ENCODE assay signal across 15 cellular contexts in genomic region chr14:73424453-73424852, GRCh38. TPM values are rescaled to one million over a fixed set of nuclear protein-coding genes. Genes with fewer than 3 reads are reported as not detected.
A peak's percentile ranks its signal among the peaks of the same experiment; 100 is the strongest.
DNase-seq lines count a peak whose midpoint lies in the region; ATAC-seq, FAIRE-seq and TF ChIP-seq lines count a peak whose summit lies in the region.
"Had no signal": no experiment of that assay in that cellular context is flagged by ENCODE, and none has a peak within 500 bp of the region (broad histone marks: within the 10 kb centered on the region; RNA-seq: fewer than 3 reads in every experiment).

No MANE protein-coding gene starts in this region.

- H3K9me3 ChIP-seq in OCI-LY7 (ENCODE audit: low read length) (no peaks in the 10 kb centered on the region), endothelial cell of umbilical vein (replicated peaks; ENCODE audit: control insufficient read depth, insufficient read depth, low read length) (no peaks in the 10 kb centered on the region), osteoblast (ENCODE audit: low read depth, low read length) (no peaks in the 10 kb centered on the region), H9 (ENCODE audit: control insufficient read depth, low read depth, low read length) (no peaks in the 10 kb centered on the region)

- H3K18ac ChIP-seq in H9 (ENCODE audit: insufficient read length, low read depth, low read length) = no peak overlapping the region

- no peak for TF ChIP-seq POLR2A in endothelial cell of umbilical vein (IDR thresholded peaks at IDR 0.05; ENCODE audit: low read depth, low read length)

- no peak overlapping the region for H3K4ac ChIP-seq in H9 (ENCODE audit: low read depth, low read length)

- H3K27ac ChIP-seq in OCI-LY7 (ENCODE audit: low read depth, low read length, poor library complexity, severe bottlenecking) (peak overlapping the region; percentile 31), endothelial cell of umbilical vein (ENCODE audit: insufficient read depth, low read depth, low read length) (peak overlapping the region; percentile 92), osteoblast (ENCODE audit: low read depth, low read length) (peak overlapping the region; percentile 32), H9 (ENCODE audit: insufficient read length, low read depth, low read length) (no peak overlapping the region)
- H3K27ac ChIP-seq: VCaP had no signal

- H2AK5ac ChIP-seq in H9 (ENCODE audit: insufficient read length, low read length) = no peak overlapping the region

- DNase-seq in GM12865 (ENCODE audit: low read depth) = peak; percentile 17
- DNase-seq in OCI-LY7 (ENCODE audit: low spot score) = peak; percentile 48
- peak; percentile 88 for DNase-seq in endothelial cell of umbilical vein (ENCODE audit: low read depth, low spot score)
- no peak for DNase-seq in osteoblast (ENCODE audit: insufficient read length, low spot score, missing footprints)
- DNase-seq in H9 = no peak
- no peak for DNase-seq in stimulated activated CD4-positive, alpha-beta T cell treated with anti-CD3 and anti-CD28 coated beads, Interleukin-4, amount 100 ng/mL, for 4 hours
- DNase-seq in MCF 10A (ENCODE audit: unreplicated experiment) = no peak
- DNase-seq: activated T-cell treated with anti-CD3 and anti-CD28 coated beads, Interleukin-2, amount 50 U/mL, for 4 hours; COR-L47; NCI-H146; stimulated activated CD4-positive, alpha-beta T cell treated with anti-CD3 and anti-CD28 coated beads, Interleukin-4, amount 100 ng/mL, for 1 hour had no signal

- H3K9me3 Mint-ChIP-seq in H9 (no peaks in the 10 kb centered on the region), MCF 10A (ENCODE audit: unreplicated experiment) (no peaks in the 10 kb centered on the region)
- H3K9me3 Mint-ChIP-seq: activated T-cell treated with anti-CD3 and anti-CD28 coated beads, Interleukin-2, amount 50 U/mL, for 4 hours had no signal

- H3K4me2 ChIP-seq in OCI-LY7 (ENCODE audit: low read length) = peak overlapping the region; percentile 76
- H3K4me2 ChIP-seq in endothelial cell of umbilical vein (ENCODE audit: insufficient read depth, low read length) = peak overlapping the region; percentile 86
- peak overlapping the region; percentile 5 for H3K4me2 ChIP-seq in osteoblast (ENCODE audit: insufficient read depth, low read length)
- H3K4me2 ChIP-seq in H9 (ENCODE audit: insufficient read depth, insufficient read length, low read length) = no peak overlapping the region

- H4K8ac ChIP-seq in H9 (replicated peaks; ENCODE audit: insufficient read length, low read depth, low read length) = no peak overlapping the region

- POLR2A ChIA-PET in OCI-LY7 (lab: Charles Lee) (interaction anchor here (1.0 to 1.2 kb wide), 2 partner anchors 34 to 121 kb away, joined by 3 read pairs; partner anchors contain the start of gene NUMB), endothelial cell of umbilical vein (lab: Charles Lee) (no interaction called here), MCF 10A (lab: Yijun Ruan, JAX) (no interaction called here)

- no peak overlapping the region for H2BK5ac ChIP-seq in H9 (ENCODE audit: insufficient read length, low read length)

- no peak overlapping the region for H3K4me3 Mint-ChIP-seq in H9
- H3K4me3 Mint-ChIP-seq in MCF 10A (ENCODE audit: unreplicated experiment) = no peak overlapping the region
- H3K4me3 Mint-ChIP-seq: activated T-cell treated with anti-CD3 and anti-CD28 coated beads, Interleukin-2, amount 50 U/mL, for 4 hours; brain had no signal

- H3K9me2 ChIP-seq in OCI-LY7 (ENCODE audit: insufficient read depth, low read length) = no peaks in the 10 kb centered on the region

- H3K4me1 ChIP-seq in OCI-LY7 (ENCODE audit: insufficient read depth, low read length, poor library complexity, severe bottlenecking) (peaks cover 35% of the 10 kb centered on the region), endothelial cell of umbilical vein (ENCODE audit: control insufficient read depth, extremely low read depth, insufficient read depth, low read length) (peaks cover 50% of the 10 kb centered on the region), osteoblast (ENCODE audit: insufficient read depth, low read length) (peaks cover 30% of the 10 kb centered on the region), H9 (ENCODE audit: insufficient read depth, low read length) (no peaks in the 10 kb centered on the region)

- H3K4me3 ChIP-seq in GM12865 (ENCODE audit: low read depth, low read length) = peak overlapping the region; percentile 9; the same call in 1 of the 2 replicates
- peak overlapping the region; percentile 53 for H3K4me3 ChIP-seq in OCI-LY7 (ENCODE audit: low read depth, low read length, poor library complexity, severe bottlenecking)
- peak overlapping the region in 1 of 3 experiments; percentile 34 for H3K4me3 ChIP-seq in endothelial cell of umbilical vein (replicated peaks in 1 of 3; ENCODE audit: insufficient read depth in 1 of 3, low read depth in 1 of 3, low read length in 3 of 3)
- no peak overlapping the region for H3K4me3 ChIP-seq in osteoblast (ENCODE audit: insufficient read depth, low read length)

- no peak overlapping the region for H2BK20ac ChIP-seq in H9 (ENCODE audit: low read depth, low read length, poor library complexity, severe bottlenecking)

- no peak overlapping the region for H3K56ac ChIP-seq in H9 (ENCODE audit: insufficient read length, low read depth, low read length)

- peak overlapping the region; percentile 70 for H3K9ac ChIP-seq in endothelial cell of umbilical vein (replicated peaks; ENCODE audit: extremely low read depth, insufficient read depth, low read length)
- no peak overlapping the region for H3K9ac ChIP-seq in H9 (ENCODE audit: extremely low read depth, insufficient read length, low read length)

- H3K23ac ChIP-seq in H9 (ENCODE audit: insufficient read length, low read depth, low read length) = no peak overlapping the region

- peaks cover 7% of the 10 kb centered on the region; the same call in 1 of the 2 replicates for H3K36me3 ChIP-seq in OCI-LY7 (ENCODE audit: insufficient read depth, low read length)
- peaks cover 1 to 4% of the 10 kb centered on the region in 2 experiments for H3K36me3 ChIP-seq in endothelial cell of umbilical vein (ENCODE audit: control insufficient read depth in 2 of 2, extremely low read depth in 1 of 2, insufficient read depth in 2 of 2, low read length in 2 of 2)
- peaks cover 18% of the 10 kb centered on the region for H3K36me3 ChIP-seq in osteoblast (ENCODE audit: insufficient read depth, low read length)

- peak overlapping the region; percentile 82 for H2AFZ ChIP-seq in OCI-LY7 (ENCODE audit: low read length)
- H2AFZ ChIP-seq in endothelial cell of umbilical vein (ENCODE audit: low read depth, low read length) = no peak overlapping the region
- H2AFZ ChIP-seq in osteoblast (ENCODE audit: low read length) = no peak overlapping the region
- no peak overlapping the region for H2AFZ ChIP-seq in H9 (ENCODE audit: low read length)

- BruUV-seq in OCI-LY7 (replicated peaks; lab: Mats Ljungman, UMichigan) (no TSS peak), endothelial cell of umbilical vein (replicated peaks; lab: Mats Ljungman, UMichigan) (no TSS peak), MCF 10A (replicated peaks; lab: Mats Ljungman, UMichigan) (no TSS peak)

- H3K79me2 ChIP-seq in OCI-LY7 (ENCODE audit: insufficient read depth, low read depth, low read length) (peaks cover 22% of the 10 kb centered on the region; the same call in 1 of the 2 replicates), endothelial cell of umbilical vein (ENCODE audit: control insufficient read depth, insufficient read depth, low read length) (peaks cover 95% of the 10 kb centered on the region), osteoblast (ENCODE audit: insufficient read depth, low read length) (peaks cover 100% of the 10 kb centered on the region), H9 (ENCODE audit: insufficient read depth, low read length) (no peaks in the 10 kb centered on the region; the same call in 1 of the 2 replicates)

- no peaks in the 10 kb centered on the region for H4K20me1 ChIP-seq in OCI-LY7 (ENCODE audit: insufficient read depth, low read length)
- H4K20me1 ChIP-seq in endothelial cell of umbilical vein (replicated peaks; ENCODE audit: control insufficient read depth, extremely low read depth, insufficient read depth, low read length) = no peaks in the 10 kb centered on the region
- peaks cover 53% of the 10 kb centered on the region for H4K20me1 ChIP-seq in osteoblast (ENCODE audit: insufficient read depth, low read length)
- H4K20me1 ChIP-seq in H9 (ENCODE audit: control insufficient read depth, insufficient read depth, insufficient read length) = no peaks in the 10 kb centered on the region

- H3K27me3 ChIP-seq in endothelial cell of umbilical vein (ENCODE audit: control insufficient read depth in 2 of 2, insufficient read depth in 2 of 2, low read length in 2 of 2) = no peaks in the 10 kb centered on the region
- H3K27me3 ChIP-seq in osteoblast (ENCODE audit: insufficient read depth, low read length) = no peaks in the 10 kb centered on the region
- H3K27me3 ChIP-seq in H9 (ENCODE audit: insufficient read depth, low read length) = no peaks in the 10 kb centered on the region

- H3K23me2 ChIP-seq in H9 (ENCODE audit: insufficient read length, low read depth, low read length, poor library complexity, severe bottlenecking) = no peaks in the 10 kb centered on the region

- intact Hi-C loops in OCI-LY7 (cut with micrococcal nuclease; ENCODE audit: unreplicated experiment) = no loop called here
- intact Hi-C loops in endothelial cell of umbilical vein (cut with micrococcal nuclease) = loop anchor here (1.0 kb wide), 1 partner anchor 34 kb away; the partner anchor contains the start of gene NUMB
- intact Hi-C loops in MCF 10A (cut with micrococcal nuclease) = no loop called here

- TF ChIP-seq CTCF in GM12865 (IDR thresholded peaks at IDR 0.05; ENCODE audit: insufficient read depth, low read depth, low read length, missing control alignments) (no peak), OCI-LY7 (conservative IDR thresholded peaks at IDR 0.05; ENCODE audit: low read length) (no peak), endothelial cell of umbilical vein (IDR thresholded peaks at IDR 0.05; ENCODE audit: extremely low read depth in 1 of 2, insufficient read depth in 1 of 2, low read depth in 1 of 2, low read length in 2 of 2) (no peak), osteoblast (IDR thresholded peaks at IDR 0.05; ENCODE audit: extremely low read depth, low read depth, low read length) (no peak), H9 (conservative IDR thresholded peaks at IDR 0.05) (no peak), MCF 10A (IDR thresholded peaks at IDR 0.05; ENCODE audit: unreplicated experiment) (no peak)

- dilution Hi-C loops in endothelial cell of umbilical vein (cut with MboI; ENCODE audit: extremely low pct_ligation_motif_present, low sequenced_read_pairs) = no loop called here

- no peak overlapping the region for H4K91ac ChIP-seq in H9 (ENCODE audit: insufficient read length, low read depth, low read length)

- H3K14ac ChIP-seq in H9 (ENCODE audit: insufficient read depth, low read length) = no peak overlapping the region

- no peak overlapping the region for H2BK15ac ChIP-seq in H9 (ENCODE audit: low read depth, low read length)

- H3K9me1 ChIP-seq in endothelial cell of umbilical vein (replicated peaks; ENCODE audit: control insufficient read depth, extremely low read depth, insufficient read depth, low read length) = no peaks in the 10 kb centered on the region

- ATAC-seq in HG03095 (IDR thresholded peaks at IDR 0.05; ENCODE audit: unreplicated experiment) = no peak
- ATAC-seq: activated T-cell treated with anti-CD3 and anti-CD28 coated beads, Interleukin-2, amount 50 U/mL, for 4 hours had no signal

- H3K4me1 Mint-ChIP-seq in H9 = peaks cover 8% of the 10 kb centered on the region in 2 experiments
- H3K4me1 Mint-ChIP-seq in MCF 10A (ENCODE audit: insufficient read depth, unreplicated experiment) = peaks cover 11% of the 10 kb centered on the region

- H4K5ac ChIP-seq in H9 (ENCODE audit: insufficient read length, low read depth, low read length) = no peak overlapping the region

- no peaks in the 10 kb centered on the region for H3K27me3 Mint-ChIP-seq in H9 (ENCODE audit: low read depth)
- no peaks in the 10 kb centered on the region for H3K27me3 Mint-ChIP-seq in MCF 10A (ENCODE audit: insufficient read depth, unreplicated experiment)
- H3K27me3 Mint-ChIP-seq: brain, progenitor cell of endocrine pancreas had no signal

- peaks cover 6 to 16% (median 11%) of the 10 kb centered on the region in 3 experiments; a peak in 6 of 7 replicates for H3K36me3 Mint-ChIP-seq in H9 (ENCODE audit: insufficient read depth in 1 of 3, low read depth in 3 of 3)
- peaks cover 30% of the 10 kb centered on the region for H3K36me3 Mint-ChIP-seq in MCF 10A (ENCODE audit: insufficient read depth, unreplicated experiment)

- FAIRE-seq in endothelial cell of umbilical vein (lab: Jason Lieb, UNC) = peak; percentile 8

- H2BK120ac ChIP-seq in H9 (ENCODE audit: low read depth, low read length, poor library complexity, severe bottlenecking) = no peak overlapping the region

- H3K27ac Mint-ChIP-seq in H9 (no peak overlapping the region), MCF 10A (ENCODE audit: low read depth, unreplicated experiment) (no peak overlapping the region)

- H2BK12ac ChIP-seq in H9 (ENCODE audit: insufficient read length, low read depth, low read length) = no peak overlapping the region

- H3K79me1 ChIP-seq in H9 (ENCODE audit: insufficient read depth, low read depth, low read length, poor library complexity, severe bottlenecking) = peaks cover 7% of the 10 kb centered on the region

- CTCF ChIA-PET in OCI-LY7 (lab: Charles Lee; ENCODE audit: unreplicated experiment) = no interaction called here
- CTCF ChIA-PET in endothelial cell of umbilical vein (lab: Charles Lee) = interaction anchor here (0.6 to 1.4 kb wide), 4 partner anchors 39 to 129 kb away, joined by 3 to 5 read pairs (median 4); no protein-coding TSS in a partner anchor
- CTCF ChIA-PET in MCF 10A (lab: Yijun Ruan, JAX) = no interaction called here

- no CpG with 5 or more reads among the region's 3 CpGs for WGBS in H9 (ENCODE audit: extremely low coverage, insufficient read length, low lambda C conversion rate)

- no peak overlapping the region for H3T11ph ChIP-seq in H9 (ENCODE audit: low read length)

RNA-seq across cellular contexts. Expression of gene NUMB, which starts 33.9 kb away (rescaled TPM):
- 17.1 and 18.6 TPM in 2 replicates for total RNA-seq in OCI-LY7 (2014; rRNA removed; shearing (Covaris generic))
- total RNA-seq in OCI-LY7 (2022) (81.1 and 87.8 TPM in 2 replicates), endothelial cell of umbilical vein (116 and 128 TPM in 2 replicates), osteoblast (52.5 and 55.7 TPM in 2 replicates), H9 (2021) (46.5 and 51.9 TPM in 2 replicates), MCF 10A (2022) (81.5 and 88.5 TPM in 2 replicates)
- polyA plus RNA-seq in endothelial cell of umbilical vein = 164 and 210 TPM in 2 replicates
- polyA plus RNA-seq in endothelial cell of umbilical vein (2011; cell fraction: cytosol; rRNA removed) = 121 and 133 TPM in 2 replicates
- 224 and 247 TPM in 2 replicates for polyA plus RNA-seq in endothelial cell of umbilical vein (2011; cell fraction: nucleus; rRNA removed)
- 87.1 and 111 TPM in 2 replicates for polyA plus RNA-seq in endothelial cell of umbilical vein (2012)
- polyA minus RNA-seq in endothelial cell of umbilical vein = 389 and 406 TPM in 2 replicates
- polyA minus RNA-seq in endothelial cell of umbilical vein (2011; cell fraction: cytosol; rRNA and poly(A)+ RNA removed) = 30.2 TPM
- 207 and 280 TPM in 2 replicates for polyA minus RNA-seq in endothelial cell of umbilical vein (2011; cell fraction: nucleus; rRNA and poly(A)+ RNA removed)

Comparison
In these comparisons a context has a peak if more than half of its experiments do, and no peak if none do; other contexts are left out.
1. DNase-seq: peak in GM12865 (single experiment), OCI-LY7 (single experiment) and endothelial cell of umbilical vein (single experiment); none in osteoblast (single experiment), H9 (single experiment), stimulated activated CD4-positive, alpha-beta T cell treated with anti-CD3 and anti-CD28 coated beads, Interleukin-4, amount 100 ng/mL, for 4 hours (0 of 2) and MCF 10A (single experiment).